In genomic region chr10:26528048-26528447, GRCh38 we compare ENCODE assay signal across 12 cellular contexts.
"Had no signal": no experiment of that assay in that cellular context is flagged by ENCODE, and none has a peak within 500 bp of the region (broad histone marks: within the 10 kb centered on the region; RNA-seq: fewer than 3 reads in every experiment).

No MANE protein-coding gene starts in this region.

- H3K27me3 Mint-ChIP-seq: activated CD8-positive, alpha-beta memory T cell treated with anti-CD3 and anti-CD28 coated beads, Interleukin-2, amount 10 ng/mL, durations not matched to agents 7 days and 5 days had no signal

- H3K4me1 ChIP-seq: colonic mucosa, gastrocnemius medialis, left ventricle myocardium inferior, parathyroid adenoma, tibial artery had no signal

- H3K4me3 ChIP-seq: colonic mucosa, gastrocnemius medialis, left ventricle myocardium inferior, tibial artery had no signal

- DNase-seq: activated CD4-positive, alpha-beta T cell treated with anti-CD3 and anti-CD28 coated beads, Interleukin-2, amount 50 U/mL, for 1 hour; activated CD8-positive, alpha-beta memory T cell treated with anti-CD3 and anti-CD28 coated beads, Interleukin-2, amount 10 ng/mL, durations not matched to agents 7 days and 5 days; activated naive CD4-positive, alpha-beta T cell; activated T-cell treated with anti-CD3 and anti-CD28 coated beads, Interleukin-2, amount 50 U/mL, for 72 hours; caudate nucleus; colonic mucosa; effector CD8-positive, alpha-beta T cell; gastrocnemius medialis; left ventricle myocardium inferior; small intestine; tibial artery had no signal

- H3K27ac Mint-ChIP-seq: activated CD8-positive, alpha-beta memory T cell treated with anti-CD3 and anti-CD28 coated beads, Interleukin-2, amount 10 ng/mL, durations not matched to agents 7 days and 5 days; activated T-cell treated with anti-CD3 and anti-CD28 coated beads, Interleukin-2, amount 50 U/mL, for 72 hours had no signal

- H3K27me3 ChIP-seq: colonic mucosa, gastrocnemius medialis, tibial artery had no signal

- H3K36me3 ChIP-seq: colonic mucosa, gastrocnemius medialis, left ventricle myocardium inferior, tibial artery had no signal

- H3K4me3 Mint-ChIP-seq: activated CD8-positive, alpha-beta memory T cell treated with anti-CD3 and anti-CD28 coated beads, Interleukin-2, amount 10 ng/mL, durations not matched to agents 7 days and 5 days; activated T-cell treated with anti-CD3 and anti-CD28 coated beads, Interleukin-2, amount 50 U/mL, for 72 hours had no signal

- H3K9me3 Mint-ChIP-seq: activated T-cell treated with anti-CD3 and anti-CD28 coated beads, Interleukin-2, amount 50 U/mL, for 72 hours had no signal

- H3K9me3 ChIP-seq: colonic mucosa, gastrocnemius medialis, left ventricle myocardium inferior, tibial artery had no signal

- ATAC-seq: activated CD8-positive, alpha-beta memory T cell treated with anti-CD3 and anti-CD28 coated beads, Interleukin-2, amount 10 ng/mL, durations not matched to agents 7 days and 5 days; activated T-cell treated with anti-CD3 and anti-CD28 coated beads, Interleukin-2, amount 50 U/mL, for 72 hours; gastrocnemius medialis had no signal

- H3K27ac ChIP-seq: colonic mucosa, gastrocnemius medialis, left ventricle myocardium inferior, parathyroid adenoma, tibial artery had no signal
